Comparison of ENCODE assay signal across 8 cellular contexts in the genomic region with DNA sequence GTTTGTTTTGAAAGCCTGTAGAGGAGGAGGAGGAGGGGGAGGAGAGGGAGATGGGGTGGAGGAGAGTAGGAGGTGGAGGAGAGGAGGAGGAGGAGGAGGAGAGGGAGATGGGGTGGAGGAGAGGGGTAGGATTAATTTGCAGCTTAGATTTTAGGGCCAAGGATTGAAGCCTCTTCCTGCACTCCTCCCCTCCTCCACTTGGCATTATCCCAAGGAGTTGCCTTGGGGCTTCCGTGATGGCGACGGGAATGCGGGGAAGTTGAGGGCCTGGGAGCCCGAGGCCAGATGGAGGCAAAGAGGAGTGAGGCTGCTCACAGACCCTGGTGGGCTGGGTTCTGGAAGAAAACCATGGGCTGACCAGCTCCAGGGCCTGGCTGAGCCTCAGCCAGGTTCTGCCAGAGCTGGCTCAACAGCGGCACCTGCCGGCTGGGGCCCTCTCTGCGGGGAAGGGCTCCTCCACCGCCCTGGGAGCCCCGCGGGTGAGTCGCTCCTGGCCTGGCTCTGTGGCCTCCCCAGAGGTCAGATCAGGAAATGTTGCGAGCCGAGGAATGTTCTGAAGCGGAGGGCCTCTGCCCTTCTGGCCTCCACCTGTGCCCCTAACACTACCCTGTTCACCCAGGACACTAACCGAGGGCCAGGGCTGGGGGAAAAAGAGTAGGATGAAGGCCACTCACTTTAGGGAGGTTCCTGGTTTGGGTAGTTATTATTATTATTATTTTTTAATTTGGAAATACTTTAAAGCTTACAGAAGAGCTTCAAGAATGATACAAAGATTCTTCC. TPM values are rescaled to one million over a fixed set of nuclear protein-coding genes. Genes with fewer than 3 reads are reported as not detected.
DNase-seq lines count a peak whose midpoint lies in the region; TF ChIP-seq lines count a peak whose summit lies in the region.

No MANE protein-coding gene starts in this region.

- H3K4me3 Mint-ChIP-seq in CD14-positive monocyte (peak overlapping the region in 1 of 2 donors; percentile 34), neural progenitor cell (no peak overlapping the region)

- H3K9me3 ChIP-seq in neural progenitor cell (ENCODE audit: low read depth) (no peaks in the 10 kb centered on the region), stomach (no peaks in the 10 kb centered on the region)

- H3K9ac ChIP-seq in neural progenitor cell: no peak overlapping the region

- intact Hi-C loops in CD14-positive monocyte (cut with micrococcal nuclease) (loop anchor here (1.0 to 5.0 kb wide), 3 partner anchors 35 to 64 kb away; a partner anchor contains a TSS), stomach (cut with DNase I; ENCODE audit: low total_unique reads) (loop anchor here (5.0 kb wide), 1 partner anchor 60 kb away; a partner anchor contains a TSS)

- H3K36me3 ChIP-seq in neural progenitor cell: no peaks in the 10 kb centered on the region
- no peaks in the 10 kb centered on the region for H3K36me3 ChIP-seq in stomach

- peak overlapping the region; percentile 70 for H2AFZ ChIP-seq in neural progenitor cell (replicated peaks)

- no peak overlapping the region for H3K27ac ChIP-seq in neural progenitor cell
- H3K27ac ChIP-seq in stomach: peak overlapping the region; percentile 23 to 74 (median 32)

- H3K9me3 Mint-ChIP-seq in CD14-positive monocyte (peaks cover 0 to 2% (median 0%) of the 10 kb centered on the region in 7 donors), neural progenitor cell (no peaks in the 10 kb centered on the region)

- H3K4me2 ChIP-seq in neural progenitor cell: peak overlapping the region; percentile 55

- H3F3A ChIP-seq in neural progenitor cell (ENCODE audit: low read depth): peaks cover 15% of the 10 kb centered on the region

- TF ChIP-seq EP300 in stomach (IDR thresholded peaks at IDR 0.05): no peak

- peak; percentile 91 for DNase-seq in CD14-positive monocyte (ENCODE audit: low spot score)
- peak; percentile 85 for DNase-seq in GM20000 (ENCODE audit: low spot score)
- peak; percentile 87 for DNase-seq in LHCN-M2 (ENCODE audit: low read depth)
- peak; percentile 93 for DNase-seq in RPMI8226
- peak; percentile 74 for DNase-seq in activated effector memory CD4-positive, alpha-beta T cell treated with Interleukin-2 at 50 U/mL for 16 hours
- peak; percentile 87 for DNase-seq in fibroblast of villous mesenchyme (ENCODE audit: low read depth)
- DNase-seq in neural progenitor cell (ENCODE audit: low spot score): peak; percentile 96
- peak; percentile 95 for DNase-seq in stomach

- H3K27me3 Mint-ChIP-seq in CD14-positive monocyte (ENCODE audit: low read depth in 3 of 3): peaks cover 0 to 4% (median 2%) of the 10 kb centered on the region in 3 donors
- peaks cover 5% of the 10 kb centered on the region for H3K27me3 Mint-ChIP-seq in neural progenitor cell (ENCODE audit: insufficient read depth, low read depth)

- H3K4me1 ChIP-seq in neural progenitor cell (peaks cover 12% of the 10 kb centered on the region), stomach (peaks cover 4 to 14% (median 10%) of the 10 kb centered on the region in 4 donors)

- peak overlapping the region in 4 of 7 donors; percentile 40 to 76 (median 66) for H3K27ac Mint-ChIP-seq in CD14-positive monocyte
- H3K27ac Mint-ChIP-seq in neural progenitor cell: peak overlapping the region; percentile 74

- H3K4me1 Mint-ChIP-seq in CD14-positive monocyte: peaks cover 40% of the 10 kb centered on the region
- peaks cover 15% of the 10 kb centered on the region for H3K4me1 Mint-ChIP-seq in neural progenitor cell

- WGBS in stomach, 5 donors: 0 to 3% (median 1%) methylated on average over 9 to 16 of the region's 16 CpGs

- TF ChIP-seq CTCF in CD14-positive monocyte (IDR thresholded peaks at IDR 0.05) (peak; percentile 99), GM20000 (IDR thresholded peaks at IDR 0.05; ENCODE audit: extremely low read depth, missing control alignments) (peak; percentile 85), fibroblast of villous mesenchyme (IDR thresholded peaks at IDR 0.05; ENCODE audit: insufficient read depth, low read depth, low read length) (peak; percentile 100), neural progenitor cell (IDR thresholded peaks at IDR 0.05) (peak; percentile 96), stomach (IDR thresholded peaks at IDR 0.05) (peak in 6 of 7 experiments; percentile 94 to 99 (median 98))

- H3K36me3 Mint-ChIP-seq in CD14-positive monocyte: no peaks in the 10 kb centered on the region
- no peaks in the 10 kb centered on the region for H3K36me3 Mint-ChIP-seq in neural progenitor cell

- H3K27me3 ChIP-seq in neural progenitor cell (no peaks in the 10 kb centered on the region), stomach (no peaks in the 10 kb centered on the region)

- no peak overlapping the region for H3K4me3 ChIP-seq in fibroblast of villous mesenchyme (ENCODE audit: low read depth, low read length)
- no peak overlapping the region for H3K4me3 ChIP-seq in neural progenitor cell
- H3K4me3 ChIP-seq in stomach: no peak overlapping the region

- no peaks in the 10 kb centered on the region for H4K20me1 ChIP-seq in neural progenitor cell (ENCODE audit: low read depth)

- no peaks in the 10 kb centered on the region for H3K79me2 ChIP-seq in neural progenitor cell (ENCODE audit: low read depth)

- no peak for TF ChIP-seq POLR2A in stomach (IDR thresholded peaks at IDR 0.05)

RNA-seq across cellular contexts. Expression of a gene that starts 23.9 kb away (rescaled TPM):
- polyA plus RNA-seq in CD14-positive monocyte (10 to 100 TPM; 23.8 to 24.8 TPM), stomach (10 to 100 TPM in 1 of 3 donors, 1 to 10 TPM in 2; 4.5 to 10.1 (median 8.2) TPM)
- total RNA-seq in LHCN-M2 (2014; rRNA removed) (19.8 and 29.0 TPM in 2 replicates), fibroblast of villous mesenchyme (3.5 and 5.2 TPM in 2 replicates), neural progenitor cell (ENCODE audit: low replicate concordance) (2.0 and 2.4 TPM in 2 replicates), stomach (10 to 100 TPM in 3 of 5 donors, 1 to 10 TPM in 2; 8.1 to 34.5 (median 16.5) TPM)
- polyA plus RNA-seq in LHCN-M2 (2012): 20.2 TPM

RNA-seq across cellular contexts. Expression of a gene that starts 36.1 kb away (rescaled TPM):
- polyA plus RNA-seq in CD14-positive monocyte (1 to 10 TPM; 2.5 to 2.9 TPM), stomach (10 to 100 TPM; 10.8 to 12.5 (median 11.1) TPM)
- total RNA-seq in LHCN-M2 (2014; rRNA removed) (5.0 and 11.6 TPM in 2 replicates), fibroblast of villous mesenchyme (6.1 and 6.9 TPM in 2 replicates), neural progenitor cell (ENCODE audit: low replicate concordance) (4.6 and 9.1 TPM in 2 replicates), stomach (10 to 100 TPM in 2 of 5 donors, 1 to 10 TPM in 2, under 1 TPM in 1; 0.92 to 34.4 (median 6.7) TPM)
- polyA plus RNA-seq in LHCN-M2 (2012): 6.6 TPM

RNA-seq across cellular contexts. Expression of a gene that starts 49.5 kb away (rescaled TPM):
- polyA plus RNA-seq in CD14-positive monocyte (1 to 10 TPM; 2.2 to 2.5 TPM), stomach (10 to 100 TPM; 15.4 to 20.5 (median 16.1) TPM)
- total RNA-seq in LHCN-M2 (2014; rRNA removed) (7.2 and 11.1 TPM in 2 replicates), fibroblast of villous mesenchyme (8.4 and 11.7 TPM in 2 replicates), neural progenitor cell (ENCODE audit: low replicate concordance) (10.2 and 14.3 TPM in 2 replicates), stomach (10 to 100 TPM in 3 of 5 donors, 1 to 10 TPM in 2; 6.4 to 23.8 (median 13.0) TPM)
- polyA plus RNA-seq in LHCN-M2 (2012): 18.9 TPM
